ENCODE assay signal across 8 cellular contexts in the genomic region with DNA sequence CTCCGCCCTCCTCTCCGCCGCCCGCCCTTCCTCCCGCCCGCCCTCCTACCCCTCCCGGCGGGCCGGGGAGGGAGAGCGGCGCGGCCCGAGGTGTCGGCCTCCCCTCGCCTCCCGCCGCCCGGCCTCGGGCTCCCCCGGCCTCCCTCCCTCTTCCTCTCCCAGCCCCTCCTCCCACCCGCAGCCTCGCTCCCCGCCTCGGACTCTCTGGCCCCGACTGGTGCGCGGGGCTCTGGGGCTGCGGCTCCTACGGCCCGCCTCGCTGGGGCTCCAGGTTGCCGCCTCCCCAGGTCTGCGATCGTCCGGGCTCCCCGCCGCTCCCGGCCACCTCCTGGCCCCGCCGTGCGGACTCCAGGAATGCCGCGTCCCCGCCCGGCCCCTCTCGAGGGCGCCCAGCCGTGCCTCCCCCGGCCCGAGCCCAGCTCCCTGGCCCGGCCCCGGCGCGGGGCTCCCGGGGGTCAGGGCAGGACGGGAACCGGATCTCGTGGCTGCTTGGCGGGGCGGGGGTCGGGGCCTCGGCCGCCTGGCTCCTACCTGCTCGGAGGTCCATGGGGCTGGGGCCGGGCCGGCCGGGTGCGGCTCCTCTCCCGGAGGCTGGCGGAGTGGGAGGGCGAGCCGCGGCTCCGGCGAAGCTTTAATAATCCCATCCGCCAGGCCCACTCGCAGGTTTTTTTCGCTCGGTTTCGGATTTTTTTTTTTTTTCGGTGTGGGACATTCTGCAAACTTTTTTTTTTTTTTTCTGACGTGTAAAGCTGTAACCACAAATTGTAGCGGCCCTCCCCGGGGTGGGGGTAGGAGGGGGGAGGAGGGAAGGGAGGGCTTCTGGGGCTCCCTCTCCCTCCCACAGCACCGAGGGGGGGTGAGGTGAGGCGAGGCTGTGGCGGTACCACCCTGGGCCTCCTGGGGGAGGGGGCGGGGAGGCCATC. TPM values are rescaled to one million over a fixed set of nuclear protein-coding genes. Genes with fewer than 3 reads are reported as not detected.
DNase-seq lines count a peak whose midpoint lies in the region; ATAC-seq and TF ChIP-seq lines count a peak whose summit lies in the region.

A gene (minus strand): TSS at position 606 of the 923 bp plus-strand sequence. CDS start 59 bp downstream, at position 547.

- TF ChIP-seq RAD21 in liver (IDR thresholded peaks at IDR 0.05): no peak

- peak within 1 kb of the TSS; percentile 71 to 94 for H3K9ac ChIP-seq in colonic mucosa (ENCODE audit: low read depth in 2 of 2, low read length in 2 of 2)
- peak within 1 kb of the TSS; percentile 48 to 58 for H3K9ac ChIP-seq in liver (ENCODE audit: low read depth in 1 of 2, low read length in 2 of 2)

- H3K27me3 ChIP-seq in colonic mucosa (no peaks in the 10 kb centered on the region), liver (ENCODE audit: control insufficient read depth in 4 of 4, insufficient read depth in 4 of 4, low read length in 3 of 4) (no peaks in the 10 kb centered on the region)

- no peak for TF ChIP-seq CTCF in LNCaP clone FGC (IDR thresholded peaks at IDR 0.05; ENCODE audit: control insufficient read depth, extremely low read depth, insufficient read depth)
- TF ChIP-seq CTCF in colonic mucosa (IDR thresholded peaks at IDR 0.05): no peak
- no peak for TF ChIP-seq CTCF in liver (IDR thresholded peaks at IDR 0.05; ENCODE audit: low read depth, low read length, missing input control)

- intact Hi-C loops in colonic mucosa (cut with DNase I): no loop called here

- H3K4me3 ChIP-seq in LNCaP clone FGC (ENCODE audit: low read depth, low read length) (peak within 1 kb of the TSS; percentile 49), colonic mucosa (peak within 1 kb of the TSS; percentile 75), liver (ENCODE audit: low read depth in 1 of 3, low read length in 3 of 3) (peak within 1 kb of the TSS in 2 of 3 donors; percentile 47 to 75)

- DNase-seq in GF-D8 (lab: John Stamatoyannopoulos, UW) (peak; percentile 36), LNCaP clone FGC (ENCODE audit: low read depth) (no peak), colonic mucosa (peak; percentile 71)
- DNase-seq in activated CD4-positive, CD25-positive, alpha-beta regulatory T cell treated with anti-CD3 and anti-CD28 coated beads, Interleukin-2, amount 50 U/mL, for 16 hours (ENCODE audit: low read depth, low spot score): peak; percentile 48
- peak; percentile 25 to 59 for DNase-seq in stimulated activated CD8-positive, alpha-beta memory T cell treated with anti-CD3 and anti-CD28 coated beads, Interleukin-15, amount 100 ng/mL, for 48 hours (ENCODE audit: low read depth in 2 of 2)

- H3K27ac ChIP-seq in colonic mucosa: peak within 1 kb of the TSS; percentile 95
- H3K27ac ChIP-seq in liver (ENCODE audit: low read depth in 1 of 2, low read length in 2 of 2): peak within 1 kb of the TSS; percentile 56 to 73

- H3K9me3 ChIP-seq in colonic mucosa (no peaks in the 10 kb centered on the region), liver (ENCODE audit: control insufficient read depth in 4 of 4, low read length in 3 of 4) (no peaks in the 10 kb centered on the region)

- no peak for ATAC-seq in GM21529 (IDR thresholded peaks at IDR 0.05; ENCODE audit: unreplicated experiment)
- ATAC-seq in HG02610 (IDR thresholded peaks at IDR 0.05; ENCODE audit: unreplicated experiment): no peak

- WGBS in liver: under 1% methylated on average over 88 of the region's 88 CpGs

- H3K36me3 ChIP-seq in colonic mucosa: no peaks in the 10 kb centered on the region
- no peaks in the 10 kb centered on the region for H3K36me3 ChIP-seq in liver (ENCODE audit: control insufficient read depth in 4 of 4, insufficient read depth in 3 of 4, low read depth in 1 of 4, low read length in 3 of 4)

- peaks cover 15% of the 10 kb centered on the region for H3K4me1 ChIP-seq in colonic mucosa
- peaks cover 8 to 24% (median 10%) of the 10 kb centered on the region in 4 donors for H3K4me1 ChIP-seq in liver (ENCODE audit: control insufficient read depth in 4 of 4, insufficient read depth in 4 of 4, low read length in 3 of 4)

TF ChIP-seq in liver, 16 proteins besides CTCF, POLR2A, EP300 and RAD21:
- TF ChIP-seq, protein P1, sequence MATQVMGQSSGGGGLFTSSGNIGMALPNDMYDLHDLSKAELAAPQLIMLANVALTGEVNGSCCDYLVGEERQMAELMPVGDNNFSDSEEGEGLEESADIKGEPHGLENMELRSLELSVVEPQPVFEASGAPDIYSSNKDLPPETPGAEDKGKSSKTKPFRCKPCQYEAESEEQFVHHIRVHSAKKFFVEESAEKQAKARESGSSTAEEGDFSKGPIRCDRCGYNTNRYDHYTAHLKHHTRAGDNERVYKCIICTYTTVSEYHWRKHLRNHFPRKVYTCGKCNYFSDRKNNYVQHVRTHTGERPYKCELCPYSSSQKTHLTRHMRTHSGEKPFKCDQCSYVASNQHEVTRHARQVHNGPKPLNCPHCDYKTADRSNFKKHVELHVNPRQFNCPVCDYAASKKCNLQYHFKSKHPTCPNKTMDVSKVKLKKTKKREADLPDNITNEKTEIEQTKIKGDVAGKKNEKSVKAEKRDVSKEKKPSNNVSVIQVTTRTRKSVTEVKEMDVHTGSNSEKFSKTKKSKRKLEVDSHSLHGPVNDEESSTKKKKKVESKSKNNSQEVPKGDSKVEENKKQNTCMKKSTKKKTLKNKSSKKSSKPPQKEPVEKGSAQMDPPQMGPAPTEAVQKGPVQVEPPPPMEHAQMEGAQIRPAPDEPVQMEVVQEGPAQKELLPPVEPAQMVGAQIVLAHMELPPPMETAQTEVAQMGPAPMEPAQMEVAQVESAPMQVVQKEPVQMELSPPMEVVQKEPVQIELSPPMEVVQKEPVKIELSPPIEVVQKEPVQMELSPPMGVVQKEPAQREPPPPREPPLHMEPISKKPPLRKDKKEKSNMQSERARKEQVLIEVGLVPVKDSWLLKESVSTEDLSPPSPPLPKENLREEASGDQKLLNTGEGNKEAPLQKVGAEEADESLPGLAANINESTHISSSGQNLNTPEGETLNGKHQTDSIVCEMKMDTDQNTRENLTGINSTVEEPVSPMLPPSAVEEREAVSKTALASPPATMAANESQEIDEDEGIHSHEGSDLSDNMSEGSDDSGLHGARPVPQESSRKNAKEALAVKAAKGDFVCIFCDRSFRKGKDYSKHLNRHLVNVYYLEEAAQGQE (IDR thresholded peaks at IDR 0.05): no peak
- TF ChIP-seq, protein P2, sequence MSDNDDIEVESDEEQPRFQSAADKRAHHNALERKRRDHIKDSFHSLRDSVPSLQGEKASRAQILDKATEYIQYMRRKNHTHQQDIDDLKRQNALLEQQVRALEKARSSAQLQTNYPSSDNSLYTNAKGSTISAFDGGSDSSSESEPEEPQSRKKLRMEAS (IDR thresholded peaks at IDR 0.05): no peak
- TF ChIP-seq HNF4G (IDR thresholded peaks at IDR 0.05) (no peak), JUND (IDR thresholded peaks at IDR 0.05) (no peak), RXRA (IDR thresholded peaks at IDR 0.05) (no peak)
- TF ChIP-seq, protein P3, sequence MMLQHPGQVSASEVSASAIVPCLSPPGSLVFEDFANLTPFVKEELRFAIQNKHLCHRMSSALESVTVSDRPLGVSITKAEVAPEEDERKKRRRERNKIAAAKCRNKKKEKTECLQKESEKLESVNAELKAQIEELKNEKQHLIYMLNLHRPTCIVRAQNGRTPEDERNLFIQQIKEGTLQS (IDR thresholded peaks at IDR 0.05): no peak

RNA-seq across cellular contexts. Expression of the gene that starts here (rescaled TPM):
- 1 to 10 TPM; 1.7 to 4.0 TPM for total RNA-seq in colonic mucosa
- under 1 TPM; 0.17 to 0.23 TPM for total RNA-seq in liver
- polyA plus RNA-seq in liver: 1 to 10 TPM in 1 of 2 donors, under 1 TPM in 1; 0.14 to 1.8 TPM
